18 cellular contexts compared by ENCODE assay signal in the genomic region with DNA sequence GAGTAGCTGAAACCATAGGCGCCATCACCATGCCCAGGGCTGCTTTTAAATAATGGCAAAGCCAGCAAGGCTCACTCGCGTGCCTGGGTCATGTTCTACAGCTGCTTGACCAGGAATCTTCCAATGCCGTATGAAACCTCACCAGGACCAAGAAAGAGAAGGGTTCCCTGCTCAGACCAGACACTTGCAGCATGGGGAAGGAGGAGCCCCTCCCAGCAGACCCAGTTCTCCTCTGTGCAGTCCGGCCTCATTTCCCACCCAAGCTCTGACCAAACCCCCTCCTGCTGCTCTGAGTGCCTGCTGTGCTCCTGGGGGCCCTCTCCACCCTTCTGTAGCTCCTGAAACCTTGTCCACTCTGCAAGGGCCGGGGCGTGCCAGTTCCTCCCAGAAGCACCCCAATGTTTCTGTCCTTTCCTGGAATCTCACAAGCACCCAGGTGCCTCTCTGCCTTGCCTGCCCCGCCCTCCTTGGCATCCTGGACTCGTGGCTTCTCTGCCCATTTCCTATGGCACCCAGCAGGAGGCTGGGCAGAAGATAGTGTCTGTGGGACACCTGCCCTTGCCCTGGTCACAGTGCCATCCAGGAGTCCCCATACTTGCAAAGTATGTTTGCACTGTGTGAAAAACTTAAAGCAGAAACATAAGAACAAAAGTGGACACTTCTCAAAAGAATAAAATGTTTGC. TPM values are rescaled to one million over a fixed set of nuclear protein-coding genes. Genes with fewer than 3 reads are reported as not detected.
A peak's percentile ranks its signal among the peaks of the same experiment; 100 is the strongest.
DNase-seq lines count a peak whose midpoint lies in the region; FAIRE-seq and TF ChIP-seq lines count a peak whose summit lies in the region.
"Had no signal": no experiment of that assay in that cellular context is flagged by ENCODE, and none has a peak within 500 bp of the region (broad histone marks: within the 10 kb centered on the region; RNA-seq: fewer than 3 reads in every experiment).

No MANE protein-coding gene starts in this region.

- TF ChIP-seq CTCF in A673 (conservative IDR thresholded peaks at IDR 0.05; ENCODE audit: low read depth, low read length) (no peak), HEK293 (tag by site-specific recombination; IDR thresholded peaks at IDR 0.05) (no peak)

- BruUV-seq in A673 (replicated peaks; lab: Mats Ljungman, UMichigan) = TSS peak; percentile 39

- H3K27ac ChIP-seq in A673 (ENCODE audit: low read depth, low read length, poor library complexity, severe bottlenecking) = no peak overlapping the region
- no peak overlapping the region for H3K27ac ChIP-seq in HEK293 (ENCODE audit: extremely low read depth, low read depth, low read length)
- H3K27ac ChIP-seq: SJCRH30 had no signal

- CTCF ChIA-PET in A673 (lab: Charles Lee) = no interaction called here
- CTCF ChIA-PET in HEK293 (lab: Yijun Ruan, JAX) = no interaction called here

- H3K9me3 ChIP-seq in A673 (ENCODE audit: low read depth, low read length, poor library complexity, severe bottlenecking) (no peaks in the 10 kb centered on the region), HEK293 (ENCODE audit: control insufficient read depth, insufficient read depth, low read depth, low read length) (no peaks in the 10 kb centered on the region)
- H3K9me3 ChIP-seq: SJCRH30 had no signal

- DNase-seq in A673 (ENCODE audit: low spot score) (no peak), islet precursor cell (peak; percentile 37), posterior vena cava (ENCODE audit: low spot score) (peak; percentile 53), frontal cortex (ENCODE audit: low spot score in 2 of 2) (no peak), cerebellum (ENCODE audit: low spot score) (no peak)
- no peak for DNase-seq in activated naive CD4-positive, alpha-beta T cell treated with anti-CD3 and anti-CD28 coated beads, Interleukin-2, amount 50 U/mL, for 16 hours
- no peak for DNase-seq in NK-92 treated with Interleukin-12 subunit alpha and Interleukin-12 subunit beta, amount 100 ng/mL, for 24 hours (lab: John Stamatoyannopoulos, UW)
- DNase-seq: AML-193, COR-L47, Kasumi-1, NCI-H1105, NCI-H1694 treated with DMSO at 0.1 percent for 48 hours, NCI-H2107, SJCRH30 had no signal

- H3K36me3 ChIP-seq in A673 (ENCODE audit: insufficient read depth, low read length, poor library complexity, severe bottlenecking) (no peaks in the 10 kb centered on the region), HEK293 (ENCODE audit: control insufficient read depth in 2 of 2, insufficient read depth in 1 of 2, low read length in 2 of 2) (peaks cover 2 to 15% of the 10 kb centered on the region in 2 experiments; a peak in 2 of 3 replicates)
- H3K36me3 ChIP-seq: SJCRH30 had no signal

- FAIRE-seq in frontal cortex (lab: Jason Lieb, UNC) = no peak

- no peaks in the 10 kb centered on the region for H3K4me1 ChIP-seq in A673 (ENCODE audit: insufficient read depth, low read length, poor library complexity, severe bottlenecking)
- peaks cover 2% of the 10 kb centered on the region for H3K4me1 ChIP-seq in HEK293 (ENCODE audit: control insufficient read depth, insufficient read depth, low read length)
- H3K4me1 ChIP-seq: SJCRH30 had no signal

- H3K4me3 ChIP-seq in A673 (ENCODE audit: low read depth, low read length, poor library complexity, severe bottlenecking) (no peak overlapping the region), HEK293 (ENCODE audit: low read depth, low read length) (no peak overlapping the region)
- H3K4me3 ChIP-seq: SJCRH30 had no signal

- POLR2A ChIA-PET in A673 (lab: Charles Lee; ENCODE audit: low non-redundant PET) = no interaction called here
- POLR2A ChIA-PET in HEK293 (lab: Yijun Ruan, JAX) = interaction anchor here (0.5 to 0.6 kb wide), 2 partner anchors 198 to 465 kb away, joined by 3 read pairs; no protein-coding TSS in a partner anchor

- H3K27me3 ChIP-seq in A673 (replicated peaks; ENCODE audit: insufficient read depth, low read depth, low read length, poor library complexity) = no peaks in the 10 kb centered on the region
- H3K27me3 ChIP-seq: SJCRH30 had no signal

- intact Hi-C loops in A673 (cut with micrococcal nuclease; ENCODE audit: unreplicated experiment) = no loop called here
- intact Hi-C loops in posterior vena cava (cut with DNase I) = no loop called here

TF ChIP-seq in HEK293, 187 proteins besides CTCF, POLR2A, EP300 and RAD21:
- 0 out of 2 replicates have a peak, but pooled peaks have one; percentile 16 for TF ChIP-seq KLF9 (tag by site-specific recombination; IDR thresholded peaks at IDR 0.05; ENCODE audit: low read depth)
- TF ChIP-seq ZNF830 (tag by site-specific recombination; IDR thresholded peaks at IDR 0.05; ENCODE audit: low read depth) = no peak

RNA-seq across cellular contexts. Expression of a gene that starts 6.8 kb away (rescaled TPM):
- 0.34 and 0.39 TPM in 2 replicates for total RNA-seq in A673 (2021)
- under 1 TPM in 1 of 2 donors, not detected in 1; 0.28 TPM for total RNA-seq in posterior vena cava
- total RNA-seq in frontal cortex = 1.6 TPM
- 2.1 TPM for total RNA-seq in cerebellum
- total RNA-seq: H7, HT1080, RPMI7951, SJCRH30 had no signal

Comparison
In these comparisons a context has a peak if more than half of its experiments do, and no peak if none do; other contexts are left out.
1. DNase-seq: peak in islet precursor cell (single experiment) and posterior vena cava (single experiment); none in A673 (single experiment), frontal cortex (0 of 2), activated naive CD4-positive, alpha-beta T cell treated with anti-CD3 and anti-CD28 coated beads, Interleukin-2, amount 50 U/mL, for 16 hours (single experiment), cerebellum (single experiment) and NK-92 treated with Interleukin-12 subunit alpha and Interleukin-12 subunit beta, amount 100 ng/mL, for 24 hours (single experiment).